6 cellular contexts compared by ENCODE assay signal in genomic region chr6:33417127-33417902, GRCh38. TPM values are rescaled to one million over a fixed set of nuclear protein-coding genes. Genes with fewer than 3 reads are reported as not detected.
DNase-seq lines count a peak whose midpoint lies in the region; ATAC-seq and TF ChIP-seq lines count a peak whose summit lies in the region.

No MANE protein-coding gene starts in this region.

- DNase-seq in COLO668 (lab: John Stamatoyannopoulos, UW; ENCODE audit: unreplicated experiment), result peak; percentile 21
- no peak for DNase-seq in OCI-LY7 (ENCODE audit: low spot score)
- DNase-seq in fibroblast of pulmonary artery (ENCODE audit: low read depth), result peak; percentile 73
- no peak for DNase-seq in stimulated activated CD4-positive, alpha-beta T cell treated with anti-CD3 and anti-CD28 coated beads, Interleukin-2, amount 100 ng/mL, for 24 hours

- H3K4me2 ChIP-seq in OCI-LY7 (ENCODE audit: low read length), result peak overlapping the region; percentile 98

- H4K20me1 ChIP-seq in OCI-LY7 (ENCODE audit: insufficient read depth, low read length), result peaks cover 6% of the 10 kb centered on the region; the same call in 1 of the 2 replicates

- BruUV-seq in OCI-LY7 (replicated peaks; lab: Mats Ljungman, UMichigan), result no TSS peak

- TF ChIP-seq CTCF in OCI-LY7 (conservative IDR thresholded peaks at IDR 0.05; ENCODE audit: low read length), result no peak
- TF ChIP-seq CTCF in fibroblast of pulmonary artery (IDR thresholded peaks at IDR 0.05; ENCODE audit: low read length, missing control alignments), result no peak

- CTCF ChIA-PET in OCI-LY7 (lab: Charles Lee; ENCODE audit: unreplicated experiment), result no interaction called here

- H3K27ac ChIP-seq in OCI-LY7 (ENCODE audit: low read depth, low read length, poor library complexity, severe bottlenecking) (peak overlapping the region; percentile 52), stomach smooth muscle (ENCODE audit: low read length) (peak overlapping the region; percentile 97)

- H3K36me3 ChIP-seq in OCI-LY7 (ENCODE audit: insufficient read depth, low read length), result peaks cover 40% of the 10 kb centered on the region
- peaks cover 30 to 37% of the 10 kb centered on the region in 2 donors for H3K36me3 ChIP-seq in stomach smooth muscle (ENCODE audit: control insufficient read depth in 2 of 2, insufficient read depth in 2 of 2, low read length in 2 of 2)

- peaks cover 21% of the 10 kb centered on the region; the same call in 1 of the 2 replicates for H3K79me2 ChIP-seq in OCI-LY7 (ENCODE audit: insufficient read depth, low read depth, low read length)

- H3K9me3 ChIP-seq in OCI-LY7 (ENCODE audit: low read length), result no peaks in the 10 kb centered on the region
- no peaks in the 10 kb centered on the region for H3K9me3 ChIP-seq in stomach smooth muscle (ENCODE audit: control insufficient read depth in 2 of 2, low read length in 2 of 2)

- peaks cover 58% of the 10 kb centered on the region for H3K4me1 ChIP-seq in OCI-LY7 (ENCODE audit: insufficient read depth, low read length, poor library complexity, severe bottlenecking)
- H3K4me1 ChIP-seq in stomach smooth muscle (ENCODE audit: control insufficient read depth, insufficient read depth, low read length), result peaks cover 66% of the 10 kb centered on the region

- H3K9ac ChIP-seq in stomach smooth muscle (ENCODE audit: low read length in 2 of 2), result peak overlapping the region; percentile 68 to 77

- H2AFZ ChIP-seq in OCI-LY7 (ENCODE audit: low read length), result peak overlapping the region; percentile 35; the same call in 1 of the 2 replicates

- peak overlapping the region; percentile 77 for H3K4me3 ChIP-seq in OCI-LY7 (ENCODE audit: low read depth, low read length, poor library complexity, severe bottlenecking)
- peak overlapping the region; percentile 95 for H3K4me3 ChIP-seq in fibroblast of pulmonary artery (replicated peaks; ENCODE audit: low read depth, low read length)
- peak overlapping the region; percentile 86 to 88 for H3K4me3 ChIP-seq in stomach smooth muscle (ENCODE audit: low read length in 2 of 2)

- no peaks in the 10 kb centered on the region for H3K9me2 ChIP-seq in OCI-LY7 (ENCODE audit: insufficient read depth, low read length)

- intact Hi-C loops in OCI-LY7 (cut with micrococcal nuclease; ENCODE audit: unreplicated experiment), result loop anchor here (10.0 kb wide), 1 partner anchor 213 kb away; the partner anchor contains the start of genes HSD17B8, RING1, RXRB and SLC39A7

- no peaks in the 10 kb centered on the region for H3K27me3 ChIP-seq in stomach smooth muscle (ENCODE audit: control insufficient read depth in 1 of 2, insufficient read depth in 2 of 2, low read length in 2 of 2)

- POLR2A ChIA-PET in OCI-LY7 (lab: Charles Lee), result interaction anchor here (0.6 to 1.6 kb wide), 2 partner anchors 12 to 85 kb away, joined by 3 to 4 read pairs; no protein-coding TSS in a partner anchor

- no peak for ATAC-seq in GM18502 (IDR thresholded peaks at IDR 0.05; ENCODE audit: poor library complexity, unreplicated experiment)

RNA-seq across cellular contexts. Expression of gene CUTA, which starts 0.6 kb away (rescaled TPM):
- total RNA-seq in OCI-LY7 (2014; rRNA removed; shearing (Covaris generic)), result 147 and 164 TPM in 2 replicates
- 165 and 175 TPM in 2 replicates for total RNA-seq in OCI-LY7 (2022)

RNA-seq across cellular contexts. Expression of gene SYNGAP1, which starts 2.5 kb away (rescaled TPM):
- 5.4 and 5.6 TPM in 2 replicates for total RNA-seq in OCI-LY7 (2014; rRNA removed; shearing (Covaris generic))
- total RNA-seq in OCI-LY7 (2022), result 30.7 and 32.3 TPM in 2 replicates

RNA-seq across cellular contexts. Expression of gene PHF1, which starts 6.5 kb away (rescaled TPM):
- total RNA-seq in OCI-LY7 (2014; rRNA removed; shearing (Covaris generic)), result 19.9 and 21.4 TPM in 2 replicates
- 30.2 and 35.0 TPM in 2 replicates for total RNA-seq in OCI-LY7 (2022)

RNA-seq across cellular contexts. Expression of gene KIFC1, which starts 25.7 kb away (rescaled TPM):
- total RNA-seq in OCI-LY7 (2014; rRNA removed; shearing (Covaris generic)), result 133 and 138 TPM in 2 replicates
- total RNA-seq in OCI-LY7 (2022), result 167 and 176 TPM in 2 replicates

RNA-seq across cellular contexts. Expression of gene ZBTB9, which starts 37.1 kb away (rescaled TPM):
- total RNA-seq in OCI-LY7 (2014; rRNA removed; shearing (Covaris generic)), result 7.7 and 11.2 TPM in 2 replicates
- total RNA-seq in OCI-LY7 (2022), result 6.8 and 7.3 TPM in 2 replicates

Comparison
In these comparisons a context has a peak if more than half of its experiments do, and no peak if none do; other contexts are left out.
1. DNase-seq: peak in COLO668 (single experiment) and fibroblast of pulmonary artery (single experiment); none in OCI-LY7 (single experiment) and stimulated activated CD4-positive, alpha-beta T cell treated with anti-CD3 and anti-CD28 coated beads, Interleukin-2, amount 100 ng/mL, for 24 hours (0 of 2).
2. Peak in every context shown above with its lines, with median percentiles within 50 percentile points of each other: H3K4me3 ChIP-seq.